Comparison of ENCODE assay signal across 1 cellular context in the genomic region with DNA sequence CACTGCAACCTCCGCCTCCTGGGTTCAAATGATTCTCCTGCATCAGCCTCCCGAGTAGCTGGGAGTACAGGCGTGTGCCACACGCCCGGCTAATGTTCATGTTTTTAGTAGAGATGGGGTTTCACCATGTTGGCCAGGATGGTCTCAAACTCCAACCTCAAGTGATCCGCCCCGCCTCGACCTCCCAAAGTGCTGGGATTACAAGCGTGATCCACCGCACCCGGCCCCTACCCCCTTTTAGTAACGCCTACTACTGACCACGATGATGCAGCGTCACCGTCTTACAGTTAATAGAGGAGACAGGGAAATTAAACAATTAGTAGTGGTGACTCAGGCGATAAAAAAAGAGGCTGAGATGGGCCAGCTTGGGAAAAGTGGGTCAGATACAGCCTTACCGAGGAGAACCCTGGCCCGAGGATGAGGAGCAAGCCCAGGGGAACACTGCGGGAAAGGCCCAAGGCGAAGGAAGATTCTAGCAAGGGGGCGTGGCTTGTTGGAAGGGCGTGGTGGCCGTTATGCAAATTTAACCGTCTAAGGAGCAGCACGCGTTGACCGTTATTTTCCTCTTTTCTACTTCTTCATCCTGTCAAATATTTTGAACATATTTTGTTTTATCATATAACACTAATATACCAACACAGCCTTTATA.
TF ChIP-seq lines count a peak whose summit lies in the region.

No MANE protein-coding gene starts in this region.

TF ChIP-seq in WTC11, 78 proteins besides CTCF, POLR2A, EP300 and RAD21 (continued from another document):
- TF ChIP-seq, protein P1, sequence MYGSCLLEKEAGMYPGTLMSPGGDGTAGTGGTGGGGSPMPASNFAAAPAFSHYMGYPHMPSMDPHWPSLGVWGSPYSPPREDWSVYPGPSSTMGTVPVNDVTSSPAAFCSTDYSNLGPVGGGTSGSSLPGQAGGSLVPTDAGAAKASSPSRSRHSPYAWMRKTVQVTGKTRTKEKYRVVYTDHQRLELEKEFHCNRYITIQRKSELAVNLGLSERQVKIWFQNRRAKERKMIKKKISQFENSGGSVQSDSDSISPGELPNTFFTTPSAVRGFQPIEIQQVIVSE (CRISPR knock-in tag; IDR thresholded peaks at IDR 0.05; ENCODE audit: borderline replicate concordance): no peak
- TF ChIP-seq TEAD4 (CRISPR knock-in tag; IDR thresholded peaks at IDR 0.05) (no peak), CBFB (CRISPR knock-in tag; IDR thresholded peaks at IDR 0.05; ENCODE audit: low read depth) (no peak), NFATC4 (CRISPR knock-in tag; IDR thresholded peaks at IDR 0.05) (no peak), CREB1 (CRISPR knock-in tag; IDR thresholded peaks at IDR 0.05) (no peak)
